ENCODE assay signal across 1 cellular context in the genomic region with DNA sequence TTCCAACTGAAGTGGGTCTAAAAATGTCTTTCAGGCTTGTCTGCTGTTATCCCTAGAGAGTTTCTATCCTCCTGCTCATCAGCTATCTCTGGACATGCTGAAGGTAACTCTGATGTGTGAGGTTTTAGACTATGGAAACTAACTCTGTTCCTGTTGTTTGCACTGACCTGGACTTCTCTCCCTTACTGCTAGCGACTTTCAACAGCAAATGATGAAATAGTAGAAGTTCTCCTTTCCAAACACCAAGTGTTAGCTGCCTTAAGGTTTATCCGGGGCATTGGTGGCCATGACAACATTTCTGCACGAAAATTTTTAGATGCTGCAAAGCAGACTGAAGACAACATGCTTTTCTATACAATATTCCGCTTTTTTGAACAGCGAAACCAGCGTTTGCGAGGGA.
TF ChIP-seq lines count a peak whose summit lies in the region.

No MANE protein-coding gene starts in this region.

TF ChIP-seq in endothelial cell of umbilical vein, 7 proteins besides CTCF, POLR2A, EP300 and RAD21 (continued from another document):
- no peak for TF ChIP-seq POLR2AphosphoS5 (IDR thresholded peaks at IDR 0.05; ENCODE audit: insufficient read depth, low read depth, low read length)
